In genomic region chr3:141288331-141288990, GRCh38 we compare ENCODE assay signal across 21 cellular contexts.
"Had no signal": no experiment of that assay in that cellular context is flagged by ENCODE, and none has a peak within 500 bp of the region (broad histone marks: within the 10 kb centered on the region; RNA-seq: fewer than 3 reads in every experiment).

No MANE protein-coding gene starts in this region.

- H3K27ac ChIP-seq: breast epithelium, gastrocnemius medialis, heart right ventricle, ovary, sigmoid colon, spleen had no signal

- H3K9me3 ChIP-seq: breast epithelium, gastrocnemius medialis, heart right ventricle, ovary, sigmoid colon, spleen had no signal

- H3K27ac Mint-ChIP-seq: activated CD8-positive, alpha-beta T cell treated with anti-CD3 and anti-CD28 coated beads, Interleukin-2, amount 10 ng/mL, durations not matched to agents 7 days and 5 days; activated naive CD8-positive, alpha-beta T cell treated with anti-CD3 and anti-CD28 coated beads for 36 hours; dendritic cell treated with granulocyte-macrophage colony-stimulating factor and Interleukin-4, amounts not matched to agents 40 ng/mL and 50 ng/mL, for 4 days; effector memory CD8-positive, alpha-beta T cell; stimulated activated naive CD8-positive, alpha-beta T cell treated with anti-CD3 and anti-CD28 coated beads, Interleukin-15, amount 100 ng/mL, for 72 hours; WTC11 had no signal

- H3K27me3 Mint-ChIP-seq: activated naive CD8-positive, alpha-beta T cell treated with anti-CD3 and anti-CD28 coated beads for 36 hours; dendritic cell treated with granulocyte-macrophage colony-stimulating factor and Interleukin-4, amounts not matched to agents 40 ng/mL and 50 ng/mL, for 4 days; effector memory CD8-positive, alpha-beta T cell; stimulated activated naive CD8-positive, alpha-beta T cell treated with anti-CD3 and anti-CD28 coated beads, Interleukin-15, amount 100 ng/mL, for 72 hours had no signal

- ATAC-seq: activated CD8-positive, alpha-beta T cell treated with anti-CD3 and anti-CD28 coated beads, Interleukin-2, amount 10 ng/mL, durations not matched to agents 7 days and 5 days; effector memory CD8-positive, alpha-beta T cell; gastrocnemius medialis; heart right ventricle; stimulated activated naive CD8-positive, alpha-beta T cell treated with anti-CD3 and anti-CD28 coated beads, Interleukin-15, amount 100 ng/mL, for 72 hours; WTC11 had no signal

- H3K4me1 Mint-ChIP-seq: neural crest cell; stimulated activated naive CD8-positive, alpha-beta T cell treated with anti-CD3 and anti-CD28 coated beads, Interleukin-15, amount 100 ng/mL, for 72 hours; WTC11 had no signal

- H3K4me3 Mint-ChIP-seq: activated CD8-positive, alpha-beta T cell treated with anti-CD3 and anti-CD28 coated beads, Interleukin-2, amount 10 ng/mL, durations not matched to agents 7 days and 5 days; activated naive CD8-positive, alpha-beta T cell treated with anti-CD3 and anti-CD28 coated beads for 36 hours; dendritic cell treated with granulocyte-macrophage colony-stimulating factor and Interleukin-4, amounts not matched to agents 40 ng/mL and 50 ng/mL, for 4 days; effector memory CD8-positive, alpha-beta T cell; neural crest cell; stimulated activated naive CD8-positive, alpha-beta T cell treated with anti-CD3 and anti-CD28 coated beads, Interleukin-15, amount 100 ng/mL, for 72 hours; WTC11 had no signal

- FAIRE-seq: islet of Langerhans, TTC549 had no signal

- H3K36me3 ChIP-seq: breast epithelium, gastrocnemius medialis, ovary had no signal

- H3K4me1 ChIP-seq: breast epithelium had no signal

- DNase-seq: activated CD4-positive, alpha-beta T cell treated with anti-CD3 and anti-CD28 coated beads for 4 hours; activated CD8-positive, alpha-beta T cell treated with anti-CD3 and anti-CD28 coated beads, Interleukin-2, amount 10 ng/mL, durations not matched to agents 7 days and 5 days; activated gamma-delta T cell treated with Interleukin-2 at 50 U/mL for 16 hours; activated naive CD8-positive, alpha-beta T cell treated with anti-CD3 and anti-CD28 coated beads for 36 hours; anterior cingulate cortex; cerebellar nuclear complex; effector memory CD8-positive, alpha-beta T cell; gastrocnemius medialis; heart right ventricle; mammary epithelial cell; ovary; sigmoid colon; spleen; stimulated activated naive CD8-positive, alpha-beta T cell treated with anti-CD3 and anti-CD28 coated beads, Interleukin-15, amount 100 ng/mL, for 72 hours; T-helper 2 cell had no signal

- H3K27me3 ChIP-seq: breast epithelium, gastrocnemius medialis, heart right ventricle, ovary, sigmoid colon, spleen had no signal

- H3K4me3 ChIP-seq: breast epithelium, gastrocnemius medialis, heart right ventricle, ovary, sigmoid colon, spleen had no signal

- H3K9me3 Mint-ChIP-seq: activated naive CD8-positive, alpha-beta T cell treated with anti-CD3 and anti-CD28 coated beads for 36 hours; dendritic cell treated with granulocyte-macrophage colony-stimulating factor and Interleukin-4, amounts not matched to agents 40 ng/mL and 50 ng/mL, for 4 days; effector memory CD8-positive, alpha-beta T cell; neural crest cell; stimulated activated naive CD8-positive, alpha-beta T cell treated with anti-CD3 and anti-CD28 coated beads, Interleukin-15, amount 100 ng/mL, for 72 hours; WTC11 had no signal
